19 cellular contexts compared by ENCODE assay signal in genomic region chr4:71494539-71494938, GRCh38.
A peak's percentile ranks its signal among the peaks of the same experiment; 100 is the strongest.
DNase-seq lines count a peak whose midpoint lies in the region; ATAC-seq and TF ChIP-seq lines count a peak whose summit lies in the region.
"Had no signal": no experiment of that assay in that cellular context is flagged by ENCODE, and none has a peak within 500 bp of the region (broad histone marks: within the 10 kb centered on the region; RNA-seq: fewer than 3 reads in every experiment).

No MANE protein-coding gene starts in this region.

- no peak overlapping the region for H3K4me3 ChIP-seq in OCI-LY3 (ENCODE audit: low read length)
- H3K4me3 ChIP-seq in kidney epithelial cell (ENCODE audit: low read depth, low read length): no peak overlapping the region
- H3K4me3 ChIP-seq in SJCRH30: no peak overlapping the region
- H3K4me3 ChIP-seq in foreskin fibroblast (ENCODE audit: low read depth in 1 of 2, low read length in 2 of 2): no peak overlapping the region
- H3K4me3 ChIP-seq: GM23248, Peyer's patch had no signal

- H4K20me1 ChIP-seq in OCI-LY3 (ENCODE audit: insufficient read depth, low read length): no peaks in the 10 kb centered on the region

- TF ChIP-seq CTCF in OCI-LY3 (IDR thresholded peaks at IDR 0.05; ENCODE audit: low read depth, low read length): peak; percentile 25; the same call in 1 of the 2 replicates
- TF ChIP-seq CTCF in chondrocyte (IDR thresholded peaks at IDR 0.05): peak; percentile 24
- TF ChIP-seq CTCF in kidney epithelial cell (IDR thresholded peaks at IDR 0.05; ENCODE audit: insufficient read depth, low read length, poor library complexity, severe bottlenecking): peak; percentile 6
- no peak for TF ChIP-seq CTCF in foreskin fibroblast (IDR thresholded peaks at IDR 0.05; ENCODE audit: low read depth, low read length)

- H3K4me2 ChIP-seq in OCI-LY3 (ENCODE audit: low read length): no peak overlapping the region

- ATAC-seq in HG03521 (IDR thresholded peaks at IDR 0.05; ENCODE audit: unreplicated experiment): no peak
- ATAC-seq: Right ventricle myocardium inferior had no signal

- H3K27ac ChIP-seq in OCI-LY3 (ENCODE audit: low read length) (no peak overlapping the region), SJCRH30 (no peak overlapping the region)
- H3K27ac ChIP-seq: GM23248, Peyer's patch had no signal

- peaks cover 6% of the 10 kb centered on the region for H3K36me3 Mint-ChIP-seq in chondrocyte (ENCODE audit: low read depth)

- H3K9me3 Mint-ChIP-seq in chondrocyte (ENCODE audit: low read depth): no peaks in the 10 kb centered on the region

- H3K27ac Mint-ChIP-seq in chondrocyte (ENCODE audit: unreplicated experiment): no peak overlapping the region

- H3K27me3 Mint-ChIP-seq in chondrocyte (ENCODE audit: low read depth): peaks cover 15% of the 10 kb centered on the region

- H3K79me2 ChIP-seq in OCI-LY3 (ENCODE audit: low read length): no peaks in the 10 kb centered on the region

- peak; percentile 3 for DNase-seq in ELR (ENCODE audit: low read depth)
- DNase-seq in chondrocyte (ENCODE audit: low spot score): no peak
- no peak for DNase-seq in kidney epithelial cell (ENCODE audit: low read depth)
- DNase-seq in GM19240 (ENCODE audit: insufficient read length, low spot score): no peak
- no peak for DNase-seq in SJCRH30
- no peak for DNase-seq in foreskin fibroblast
- DNase-seq: C1 segment of cervical spinal cord, DMS79, GM23248, KBM-7, NCI-H1417, NCI-H187, NCI-H226, NCI-H524, Peyer's patch, SW 1271 had no signal

- H3K4me3 Mint-ChIP-seq in chondrocyte (ENCODE audit: unreplicated experiment): no peak overlapping the region

- no peaks in the 10 kb centered on the region for H3K27me3 ChIP-seq in OCI-LY3 (ENCODE audit: low read depth, low read length)
- no peaks in the 10 kb centered on the region for H3K27me3 ChIP-seq in kidney epithelial cell (ENCODE audit: control insufficient read depth, insufficient read depth, low read length)
- H3K27me3 ChIP-seq in SJCRH30: no peaks in the 10 kb centered on the region
- H3K27me3 ChIP-seq: Peyer's patch had no signal

- no peak overlapping the region for H2AFZ ChIP-seq in OCI-LY3 (ENCODE audit: low read depth, low read length)
- H2AFZ ChIP-seq: GM23248 had no signal

- no peaks in the 10 kb centered on the region for H3K9me3 ChIP-seq in OCI-LY3 (ENCODE audit: insufficient read depth, low read length)
- H3K9me3 ChIP-seq in SJCRH30 (replicated peaks): no peaks in the 10 kb centered on the region
- H3K9me3 ChIP-seq: Peyer's patch had no signal

- H3K36me3 ChIP-seq in OCI-LY3 (replicated peaks; ENCODE audit: low read depth, low read length): no peaks in the 10 kb centered on the region
- no peaks in the 10 kb centered on the region for H3K36me3 ChIP-seq in kidney epithelial cell (ENCODE audit: control insufficient read depth, insufficient read depth, low read length)
- H3K36me3 ChIP-seq in SJCRH30: no peaks in the 10 kb centered on the region
- H3K36me3 ChIP-seq: Peyer's patch had no signal

- no peak overlapping the region for H3K9ac ChIP-seq in OCI-LY3 (ENCODE audit: low read length)
- H3K9ac ChIP-seq: GM23248 had no signal

- H3K4me1 ChIP-seq in OCI-LY3 (ENCODE audit: low read length) (no peaks in the 10 kb centered on the region), SJCRH30 (no peaks in the 10 kb centered on the region)
- H3K4me1 ChIP-seq: Peyer's patch had no signal

- no peaks in the 10 kb centered on the region for H3K4me1 Mint-ChIP-seq in chondrocyte (ENCODE audit: low read depth)
